In the genomic region with DNA sequence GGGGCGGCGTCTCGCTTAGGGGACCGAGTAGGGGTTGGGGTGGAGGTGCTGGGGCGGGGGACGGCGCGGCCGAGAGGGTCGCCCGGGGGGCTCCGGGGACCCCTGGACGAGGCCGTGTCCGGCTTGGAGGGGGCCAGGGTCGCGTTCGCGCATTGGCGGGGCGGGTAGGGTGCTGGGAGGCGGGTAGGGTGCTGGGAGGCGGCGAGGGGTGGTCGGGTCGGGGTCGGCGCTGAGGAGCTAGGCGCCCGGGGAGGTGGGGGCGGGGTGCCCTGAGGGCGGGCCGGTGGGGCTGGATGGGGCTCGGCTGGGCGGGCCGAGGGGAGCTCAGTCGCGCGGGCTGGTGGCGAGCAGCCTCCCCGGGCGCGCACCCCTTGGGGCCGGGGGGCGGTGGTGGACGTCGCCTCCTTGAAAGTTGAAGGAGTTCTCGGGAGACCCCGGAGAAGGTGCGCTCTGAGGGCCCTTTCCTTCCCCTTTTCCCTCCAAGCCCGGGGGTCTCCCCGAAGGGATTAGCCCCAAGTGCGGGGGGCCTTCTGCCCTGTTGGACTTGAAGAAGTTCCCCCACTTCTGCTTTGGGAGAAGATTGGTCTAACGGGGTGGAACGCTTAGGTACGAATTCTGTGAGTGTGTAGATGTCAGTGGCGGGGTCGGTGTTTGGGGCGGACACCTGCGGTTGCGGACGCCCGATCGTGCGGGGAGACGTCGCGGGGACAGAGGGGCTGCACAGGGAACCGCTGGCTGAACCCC, we compare ENCODE assay signal across 1 cellular context.
TF ChIP-seq lines count a peak whose summit lies in the region.

No MANE protein-coding gene starts in this region.

TF ChIP-seq in GM12878, 131 proteins besides CTCF, POLR2A, EP300 and RAD21 (continued from another document and continues in another):
- TF ChIP-seq CBFB (IDR thresholded peaks at IDR 0.05; ENCODE audit: low read depth) (no peak), SUPT20H (IDR thresholded peaks at IDR 0.05; ENCODE audit: borderline replicate concordance, control insufficient read depth, low read depth, low read length) (no peak), ESRRA (IDR thresholded peaks at IDR 0.05; ENCODE audit: low read length) (no peak), ZBED1 (IDR thresholded peaks at IDR 0.05; ENCODE audit: borderline replicate concordance) (no peak), CEBPB (IDR thresholded peaks at IDR 0.05; ENCODE audit: borderline replicate concordance in 1 of 2, low read depth in 2 of 2, low read length in 2 of 2) (no peak), NBN (IDR thresholded peaks at IDR 0.05) (no peak), BACH1 (IDR thresholded peaks at IDR 0.05; ENCODE audit: borderline replicate concordance) (0 out of 2 replicates have a peak, but pooled peaks have one; percentile 26), ZNF217 (IDR thresholded peaks at IDR 0.05) (no peak), RAD51 (IDR thresholded peaks at IDR 0.05) (no peak), SMAD1 (IDR thresholded peaks at IDR 0.05; ENCODE audit: low read depth, partially characterized antibody) (no peak), MEF2B (IDR thresholded peaks at IDR 0.05; ENCODE audit: partially characterized antibody, poor library complexity, severe bottlenecking) (no peak), TCF12 (IDR thresholded peaks at IDR 0.05; ENCODE audit: low read depth, low read length) (no peak), TARDBP (IDR thresholded peaks at IDR 0.05; ENCODE audit: borderline replicate concordance) (no peak), FOS (IDR thresholded peaks at IDR 0.05; ENCODE audit: borderline replicate concordance, extremely low read depth, insufficient read length) (no peak), CBX3 (IDR thresholded peaks at IDR 0.05; ENCODE audit: borderline replicate concordance, low read depth) (no peak), HDAC6 (IDR thresholded peaks at IDR 0.05; ENCODE audit: unreplicated experiment) (no peak), GATAD2B (conservative IDR thresholded peaks at IDR 0.05; ENCODE audit: low read depth) (0 out of 2 replicates have a peak, but pooled peaks have one; percentile 27), HCFC1 (IDR thresholded peaks at IDR 0.05; ENCODE audit: low read length) (no peak), MYB (IDR thresholded peaks at IDR 0.05; ENCODE audit: borderline replicate concordance, low read depth, low read length) (no peak), BRCA1 (IDR thresholded peaks at IDR 0.05; ENCODE audit: low read depth, low read length) (no peak), EGR1 (IDR thresholded peaks at IDR 0.05; ENCODE audit: borderline replicate concordance in 1 of 2, low read depth in 2 of 2, low read length in 2 of 2) (no peak), SREBF2 (IDR thresholded peaks at IDR 0.05; ENCODE audit: low read length) (no peak), MEF2A (IDR thresholded peaks at IDR 0.05; ENCODE audit: insufficient read depth, low read depth, low read length) (0 out of 2 replicates have a peak, but pooled peaks have one; percentile 9), NFYA (IDR thresholded peaks at IDR 0.05; ENCODE audit: borderline replicate concordance, low read depth, low read length) (no peak), EZH2 (IDR thresholded peaks at IDR 0.05; ENCODE audit: borderline replicate concordance, control insufficient read depth, low read depth, low read length) (no peak), EED (IDR thresholded peaks at IDR 0.05; ENCODE audit: low read depth) (0 out of 2 replicates have a peak, but pooled peaks have one; percentile 22), IRF4 (IDR thresholded peaks at IDR 0.05; ENCODE audit: low read depth, low read length) (no peak), IKZF1 (conservative IDR thresholded peaks at IDR 0.05) (peak; percentile 27; the same call in 1 of the 2 replicates), PAX5 (IDR thresholded peaks at IDR 0.05; ENCODE audit: borderline replicate concordance, low read depth, low read length) (0 out of 2 replicates have a peak, but pooled peaks have one; percentile 5), IKZF2 (IDR thresholded peaks at IDR 0.05) (0 out of 4 replicates have a peak, but pooled peaks of 1 of the 2 experiments have one; percentile 8), SP1 (IDR thresholded peaks at IDR 0.05; ENCODE audit: low read depth, low read length) (no peak), RBBP5 (conservative IDR thresholded peaks at IDR 0.05) (no peak), MXI1 (IDR thresholded peaks at IDR 0.05; ENCODE audit: low read depth, low read length) (0 out of 2 replicates have a peak, but pooled peaks have one; percentile 19), SIN3A (IDR thresholded peaks at IDR 0.05; ENCODE audit: low read depth, low read length) (no peak), FOXM1 (IDR thresholded peaks at IDR 0.05; ENCODE audit: low read depth, low read length) (no peak), HDAC2 (IDR thresholded peaks at IDR 0.05) (no peak), ATF7 (IDR thresholded peaks at IDR 0.05; ENCODE audit: low read depth) (no peak), SPI1 (IDR thresholded peaks at IDR 0.05; ENCODE audit: borderline replicate concordance, insufficient read depth, low read depth, low read length) (peak; percentile 36; the same call in 1 of the 2 replicates), JUND (IDR thresholded peaks at IDR 0.05; ENCODE audit: low read depth, low read length) (no peak), NR2F1 (conservative IDR thresholded peaks at IDR 0.05) (no peak), CBX5 (IDR thresholded peaks at IDR 0.05; ENCODE audit: low read depth) (no peak), SREBF1 (IDR thresholded peaks at IDR 0.05; ENCODE audit: low read length) (no peak), BHLHE40 (IDR thresholded peaks at IDR 0.05; ENCODE audit: borderline replicate concordance in 1 of 2, low read depth in 2 of 2, low read length in 1 of 2) (peak in 1 of 2 experiments; percentile 12; a peak in 1 of 4 replicates)
- TF ChIP-seq, protein P1, sequence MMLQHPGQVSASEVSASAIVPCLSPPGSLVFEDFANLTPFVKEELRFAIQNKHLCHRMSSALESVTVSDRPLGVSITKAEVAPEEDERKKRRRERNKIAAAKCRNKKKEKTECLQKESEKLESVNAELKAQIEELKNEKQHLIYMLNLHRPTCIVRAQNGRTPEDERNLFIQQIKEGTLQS (IDR thresholded peaks at IDR 0.05; ENCODE audit: borderline replicate concordance, extremely low read depth, low read depth, low read length): no peak
- TF ChIP-seq, protein P2, sequence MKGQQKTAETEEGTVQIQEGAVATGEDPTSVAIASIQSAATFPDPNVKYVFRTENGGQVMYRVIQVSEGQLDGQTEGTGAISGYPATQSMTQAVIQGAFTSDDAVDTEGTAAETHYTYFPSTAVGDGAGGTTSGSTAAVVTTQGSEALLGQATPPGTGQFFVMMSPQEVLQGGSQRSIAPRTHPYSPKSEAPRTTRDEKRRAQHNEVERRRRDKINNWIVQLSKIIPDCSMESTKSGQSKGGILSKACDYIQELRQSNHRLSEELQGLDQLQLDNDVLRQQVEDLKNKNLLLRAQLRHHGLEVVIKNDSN (IDR thresholded peaks at IDR 0.05; ENCODE audit: borderline replicate concordance, extremely low read length, insufficient read depth, low read depth, low read length): no peak
- TF ChIP-seq, protein P3, sequence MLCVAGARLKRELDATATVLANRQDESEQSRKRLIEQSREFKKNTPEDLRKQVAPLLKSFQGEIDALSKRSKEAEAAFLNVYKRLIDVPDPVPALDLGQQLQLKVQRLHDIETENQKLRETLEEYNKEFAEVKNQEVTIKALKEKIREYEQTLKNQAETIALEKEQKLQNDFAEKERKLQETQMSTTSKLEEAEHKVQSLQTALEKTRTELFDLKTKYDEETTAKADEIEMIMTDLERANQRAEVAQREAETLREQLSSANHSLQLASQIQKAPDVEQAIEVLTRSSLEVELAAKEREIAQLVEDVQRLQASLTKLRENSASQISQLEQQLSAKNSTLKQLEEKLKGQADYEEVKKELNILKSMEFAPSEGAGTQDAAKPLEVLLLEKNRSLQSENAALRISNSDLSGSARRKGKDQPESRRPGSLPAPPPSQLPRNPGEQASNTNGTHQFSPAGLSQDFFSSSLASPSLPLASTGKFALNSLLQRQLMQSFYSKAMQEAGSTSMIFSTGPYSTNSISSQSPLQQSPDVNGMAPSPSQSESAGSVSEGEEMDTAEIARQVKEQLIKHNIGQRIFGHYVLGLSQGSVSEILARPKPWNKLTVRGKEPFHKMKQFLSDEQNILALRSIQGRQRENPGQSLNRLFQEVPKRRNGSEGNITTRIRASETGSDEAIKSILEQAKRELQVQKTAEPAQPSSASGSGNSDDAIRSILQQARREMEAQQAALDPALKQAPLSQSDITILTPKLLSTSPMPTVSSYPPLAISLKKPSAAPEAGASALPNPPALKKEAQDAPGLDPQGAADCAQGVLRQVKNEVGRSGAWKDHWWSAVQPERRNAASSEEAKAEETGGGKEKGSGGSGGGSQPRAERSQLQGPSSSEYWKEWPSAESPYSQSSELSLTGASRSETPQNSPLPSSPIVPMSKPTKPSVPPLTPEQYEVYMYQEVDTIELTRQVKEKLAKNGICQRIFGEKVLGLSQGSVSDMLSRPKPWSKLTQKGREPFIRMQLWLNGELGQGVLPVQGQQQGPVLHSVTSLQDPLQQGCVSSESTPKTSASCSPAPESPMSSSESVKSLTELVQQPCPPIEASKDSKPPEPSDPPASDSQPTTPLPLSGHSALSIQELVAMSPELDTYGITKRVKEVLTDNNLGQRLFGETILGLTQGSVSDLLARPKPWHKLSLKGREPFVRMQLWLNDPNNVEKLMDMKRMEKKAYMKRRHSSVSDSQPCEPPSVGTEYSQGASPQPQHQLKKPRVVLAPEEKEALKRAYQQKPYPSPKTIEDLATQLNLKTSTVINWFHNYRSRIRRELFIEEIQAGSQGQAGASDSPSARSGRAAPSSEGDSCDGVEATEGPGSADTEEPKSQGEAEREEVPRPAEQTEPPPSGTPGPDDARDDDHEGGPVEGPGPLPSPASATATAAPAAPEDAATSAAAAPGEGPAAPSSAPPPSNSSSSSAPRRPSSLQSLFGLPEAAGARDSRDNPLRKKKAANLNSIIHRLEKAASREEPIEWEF (IDR thresholded peaks at IDR 0.05; ENCODE audit: insufficient replicate concordance, low read depth, low read length): no peak
- TF ChIP-seq, protein P4, sequence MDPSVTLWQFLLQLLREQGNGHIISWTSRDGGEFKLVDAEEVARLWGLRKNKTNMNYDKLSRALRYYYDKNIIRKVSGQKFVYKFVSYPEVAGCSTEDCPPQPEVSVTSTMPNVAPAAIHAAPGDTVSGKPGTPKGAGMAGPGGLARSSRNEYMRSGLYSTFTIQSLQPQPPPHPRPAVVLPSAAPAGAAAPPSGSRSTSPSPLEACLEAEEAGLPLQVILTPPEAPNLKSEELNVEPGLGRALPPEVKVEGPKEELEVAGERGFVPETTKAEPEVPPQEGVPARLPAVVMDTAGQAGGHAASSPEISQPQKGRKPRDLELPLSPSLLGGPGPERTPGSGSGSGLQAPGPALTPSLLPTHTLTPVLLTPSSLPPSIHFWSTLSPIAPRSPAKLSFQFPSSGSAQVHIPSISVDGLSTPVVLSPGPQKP (IDR thresholded peaks at IDR 0.05; ENCODE audit: low read depth, low read length): no peak
- TF ChIP-seq, protein P5, sequence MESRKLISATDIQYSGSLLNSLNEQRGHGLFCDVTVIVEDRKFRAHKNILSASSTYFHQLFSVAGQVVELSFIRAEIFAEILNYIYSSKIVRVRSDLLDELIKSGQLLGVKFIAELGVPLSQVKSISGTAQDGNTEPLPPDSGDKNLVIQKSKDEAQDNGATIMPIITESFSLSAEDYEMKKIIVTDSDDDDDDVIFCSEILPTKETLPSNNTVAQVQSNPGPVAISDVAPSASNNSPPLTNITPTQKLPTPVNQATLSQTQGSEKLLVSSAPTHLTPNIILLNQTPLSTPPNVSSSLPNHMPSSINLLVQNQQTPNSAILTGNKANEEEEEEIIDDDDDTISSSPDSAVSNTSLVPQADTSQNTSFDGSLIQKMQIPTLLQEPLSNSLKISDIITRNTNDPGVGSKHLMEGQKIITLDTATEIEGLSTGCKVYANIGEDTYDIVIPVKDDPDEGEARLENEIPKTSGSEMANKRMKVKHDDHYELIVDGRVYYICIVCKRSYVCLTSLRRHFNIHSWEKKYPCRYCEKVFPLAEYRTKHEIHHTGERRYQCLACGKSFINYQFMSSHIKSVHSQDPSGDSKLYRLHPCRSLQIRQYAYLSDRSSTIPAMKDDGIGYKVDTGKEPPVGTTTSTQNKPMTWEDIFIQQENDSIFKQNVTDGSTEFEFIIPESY (IDR thresholded peaks at IDR 0.05): no peak
- TF ChIP-seq, protein P6, sequence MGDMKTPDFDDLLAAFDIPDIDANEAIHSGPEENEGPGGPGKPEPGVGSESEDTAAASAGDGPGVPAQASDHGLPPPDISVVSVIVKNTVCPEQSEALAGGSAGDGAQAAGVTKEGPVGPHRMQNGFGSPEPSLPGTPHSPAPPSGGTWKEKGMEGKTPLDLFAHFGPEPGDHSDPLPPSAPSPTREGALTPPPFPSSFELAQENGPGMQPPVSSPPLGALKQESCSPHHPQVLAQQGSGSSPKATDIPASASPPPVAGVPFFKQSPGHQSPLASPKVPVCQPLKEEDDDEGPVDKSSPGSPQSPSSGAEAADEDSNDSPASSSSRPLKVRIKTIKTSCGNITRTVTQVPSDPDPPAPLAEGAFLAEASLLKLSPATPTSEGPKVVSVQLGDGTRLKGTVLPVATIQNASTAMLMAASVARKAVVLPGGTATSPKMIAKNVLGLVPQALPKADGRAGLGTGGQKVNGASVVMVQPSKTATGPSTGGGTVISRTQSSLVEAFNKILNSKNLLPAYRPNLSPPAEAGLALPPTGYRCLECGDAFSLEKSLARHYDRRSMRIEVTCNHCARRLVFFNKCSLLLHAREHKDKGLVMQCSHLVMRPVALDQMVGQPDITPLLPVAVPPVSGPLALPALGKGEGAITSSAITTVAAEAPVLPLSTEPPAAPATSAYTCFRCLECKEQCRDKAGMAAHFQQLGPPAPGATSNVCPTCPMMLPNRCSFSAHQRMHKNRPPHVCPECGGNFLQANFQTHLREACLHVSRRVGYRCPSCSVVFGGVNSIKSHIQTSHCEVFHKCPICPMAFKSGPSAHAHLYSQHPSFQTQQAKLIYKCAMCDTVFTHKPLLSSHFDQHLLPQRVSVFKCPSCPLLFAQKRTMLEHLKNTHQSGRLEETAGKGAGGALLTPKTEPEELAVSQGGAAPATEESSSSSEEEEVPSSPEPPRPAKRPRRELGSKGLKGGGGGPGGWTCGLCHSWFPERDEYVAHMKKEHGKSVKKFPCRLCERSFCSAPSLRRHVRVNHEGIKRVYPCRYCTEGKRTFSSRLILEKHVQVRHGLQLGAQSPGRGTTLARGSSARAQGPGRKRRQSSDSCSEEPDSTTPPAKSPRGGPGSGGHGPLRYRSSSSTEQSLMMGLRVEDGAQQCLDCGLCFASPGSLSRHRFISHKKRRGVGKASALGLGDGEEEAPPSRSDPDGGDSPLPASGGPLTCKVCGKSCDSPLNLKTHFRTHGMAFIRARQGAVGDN (IDR thresholded peaks at IDR 0.05): 0 out of 2 replicates have a peak, but pooled peaks have one; percentile 16
